ENCODE assay signal across 16 cellular contexts in genomic region chr10:8279598-8279997, GRCh38.
DNase-seq lines count a peak whose midpoint lies in the region; ATAC-seq lines count a peak whose summit lies in the region.
"Had no signal": no experiment of that assay in that cellular context is flagged by ENCODE, and none has a peak within 500 bp of the region (broad histone marks: within the 10 kb centered on the region; RNA-seq: fewer than 3 reads in every experiment).

No MANE protein-coding gene starts in this region.

- DNase-seq in AG08396 (ENCODE audit: low spot score): peak; percentile 11
- DNase-seq in HK-2 (ENCODE audit: unreplicated experiment): peak; percentile 13
- DNase-seq in T-helper 17 cell: no peak
- peak; percentile 36 for DNase-seq in iris pigment epithelial cell (ENCODE audit: low read depth)
- no peak for DNase-seq in NCI-H1092 (lab: John Stamatoyannopoulos, UW)
- no peak for DNase-seq in GM19240 (ENCODE audit: insufficient read length, low spot score)
- DNase-seq: activated naive CD4-positive, alpha-beta T cell treated with anti-CD3 and anti-CD28 coated beads for 36 hours; DMS53; immature natural killer cell; NCI-H1048; ovary; stomach; WERI-Rb-1 had no signal

- H3K27ac Mint-ChIP-seq in T-helper 17 cell: peak overlapping the region; percentile 5
- H3K27ac Mint-ChIP-seq in activated T-helper 17 cell treated with anti-CD3 and anti-CD28 coated beads, Interleukin-2, amount 50 U/mL, for 72 hours: no peak overlapping the region
- H3K27ac Mint-ChIP-seq: activated naive CD4-positive, alpha-beta T cell treated with anti-CD3 and anti-CD28 coated beads for 36 hours; immature natural killer cell had no signal

- peaks cover 3% of the 10 kb centered on the region for H3K9me3 Mint-ChIP-seq in activated T-helper 17 cell treated with anti-CD3 and anti-CD28 coated beads, Interleukin-2, amount 50 U/mL, for 72 hours
- H3K9me3 Mint-ChIP-seq: activated naive CD4-positive, alpha-beta T cell treated with anti-CD3 and anti-CD28 coated beads for 36 hours; central memory CD8-positive, alpha-beta T cell; immature natural killer cell had no signal

- no peaks in the 10 kb centered on the region for H3K9me3 ChIP-seq in T-helper 17 cell (ENCODE audit: control insufficient read depth, low read length, poor library complexity, severe bottlenecking)
- H3K9me3 ChIP-seq: ovary, stomach had no signal

- peaks cover 19% of the 10 kb centered on the region for H3K4me1 Mint-ChIP-seq in T-helper 17 cell
- peaks cover 24% of the 10 kb centered on the region for H3K4me1 Mint-ChIP-seq in activated T-helper 17 cell treated with anti-CD3 and anti-CD28 coated beads, Interleukin-2, amount 50 U/mL, for 72 hours

- no peaks in the 10 kb centered on the region for H3K27me3 Mint-ChIP-seq in T-helper 17 cell
- H3K27me3 Mint-ChIP-seq in activated T-helper 17 cell treated with anti-CD3 and anti-CD28 coated beads, Interleukin-2, amount 50 U/mL, for 72 hours: no peaks in the 10 kb centered on the region
- H3K27me3 Mint-ChIP-seq: central memory CD8-positive, alpha-beta T cell had no signal

- no peak for ATAC-seq in T-helper 17 cell
- ATAC-seq in activated T-helper 17 cell treated with anti-CD3 and anti-CD28 coated beads, Interleukin-2, amount 50 U/mL, for 72 hours (replicated peaks): no peak
- no peak for ATAC-seq in HG03045 (IDR thresholded peaks at IDR 0.05; ENCODE audit: unreplicated experiment)

- H3K4me3 Mint-ChIP-seq in T-helper 17 cell: no peak overlapping the region
- H3K4me3 Mint-ChIP-seq in activated T-helper 17 cell treated with anti-CD3 and anti-CD28 coated beads, Interleukin-2, amount 50 U/mL, for 72 hours: no peak overlapping the region
- H3K4me3 Mint-ChIP-seq: activated naive CD4-positive, alpha-beta T cell treated with anti-CD3 and anti-CD28 coated beads for 36 hours; central memory CD8-positive, alpha-beta T cell; immature natural killer cell had no signal

- no peaks in the 10 kb centered on the region for H3K36me3 Mint-ChIP-seq in T-helper 17 cell (ENCODE audit: low read depth)
- H3K36me3 Mint-ChIP-seq in activated T-helper 17 cell treated with anti-CD3 and anti-CD28 coated beads, Interleukin-2, amount 50 U/mL, for 72 hours (ENCODE audit: low read depth): no peaks in the 10 kb centered on the region

Comparison
In these comparisons a context has a peak if more than half of its experiments do, and no peak if none do; other contexts are left out.
1. DNase-seq: peak in AG08396 (single experiment), HK-2 (single experiment) and iris pigment epithelial cell (single experiment); none in T-helper 17 cell (0 of 3), NCI-H1092 (single experiment) and GM19240 (single experiment).